ENCODE assay signal across 10 cellular contexts in the genomic region with DNA sequence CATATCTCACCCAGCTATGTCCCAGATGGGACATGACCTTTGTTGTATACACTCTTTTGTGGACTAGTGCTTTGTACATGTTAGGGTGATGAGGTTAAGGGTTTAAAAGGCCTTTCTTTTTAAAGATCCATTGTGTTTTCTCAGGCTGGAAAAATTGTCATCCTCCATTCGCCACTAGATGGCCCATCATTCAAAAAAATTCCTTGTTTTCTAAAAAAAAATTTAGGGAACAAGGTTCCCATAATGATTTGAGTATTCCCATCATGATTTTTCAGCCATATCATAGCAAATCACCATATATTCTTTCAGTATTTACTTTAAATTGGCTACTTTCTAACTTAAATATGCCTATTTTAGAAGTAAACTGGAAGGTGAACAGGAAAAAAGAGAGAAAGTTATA.
DNase-seq lines count a peak whose midpoint lies in the region; ATAC-seq and TF ChIP-seq lines count a peak whose summit lies in the region.
"Had no signal": no experiment of that assay in that cellular context is flagged by ENCODE, and none has a peak within 500 bp of the region (broad histone marks: within the 10 kb centered on the region; RNA-seq: fewer than 3 reads in every experiment).

No MANE protein-coding gene starts in this region.

- no peak overlapping the region for H4K8ac ChIP-seq in mesenchymal stem cell (ENCODE audit: low read length)

- no peaks in the 10 kb centered on the region for H3K4me1 Mint-ChIP-seq in activated naive CD8-positive, alpha-beta T cell treated with anti-CD3 and anti-CD28 coated beads for 36 hours

- H3K27me3 ChIP-seq in right atrium auricular region = no peaks in the 10 kb centered on the region
- no peaks in the 10 kb centered on the region for H3K27me3 ChIP-seq in SU-DHL-6 (ENCODE audit: low read length)
- H3K27me3 ChIP-seq in mesenchymal stem cell (ENCODE audit: control insufficient read depth in 1 of 2, insufficient read depth in 1 of 2, low read length in 2 of 2) = peaks cover 0 to 21% of the 10 kb centered on the region in 2 experiments
- H3K27me3 ChIP-seq: SJCRH30 had no signal

- H2BK15ac ChIP-seq in mesenchymal stem cell (ENCODE audit: low read depth, poor library complexity, severe bottlenecking) = no peak overlapping the region

- H3K4me2 ChIP-seq in SU-DHL-6 (ENCODE audit: low read depth, low read length, poor library complexity, severe bottlenecking) = no peak overlapping the region
- no peak overlapping the region for H3K4me2 ChIP-seq in mesenchymal stem cell (ENCODE audit: low read length, poor library complexity, severe bottlenecking)

- H2AFZ ChIP-seq in SU-DHL-6 (ENCODE audit: low read depth, low read length, severe bottlenecking) (no peak overlapping the region), mesenchymal stem cell (ENCODE audit: low read depth, low read length) (no peak overlapping the region)

- H3K9ac ChIP-seq in SU-DHL-6 (ENCODE audit: low read length) = no peak overlapping the region
- H3K9ac ChIP-seq in mesenchymal stem cell (ENCODE audit: low read length) = no peak overlapping the region

- intact Hi-C loops in cardiac septum (cut with DNase I) = loop anchor here (2.0 to 5.0 kb wide), 2 partner anchors 91 to 236 kb away; partner anchors contain the start of gene TMEM164

- H3K36me3 Mint-ChIP-seq in activated naive CD8-positive, alpha-beta T cell treated with anti-CD3 and anti-CD28 coated beads for 36 hours = no peaks in the 10 kb centered on the region

- ATAC-seq in HG02970 (IDR thresholded peaks at IDR 0.05; ENCODE audit: low FRiP score, unreplicated experiment) (no peak), HG03520 (IDR thresholded peaks at IDR 0.05; ENCODE audit: unreplicated experiment) (no peak)
- ATAC-seq: activated T-cell treated with anti-CD3 and anti-CD28 coated beads, Interleukin-2, amount 50 U/mL, for 72 hours had no signal

- no peak overlapping the region for H3K14ac ChIP-seq in mesenchymal stem cell (ENCODE audit: low read length in 2 of 2)

- H3K9me2 ChIP-seq in SU-DHL-6 (replicated peaks; ENCODE audit: insufficient read depth, low read length) = no peaks in the 10 kb centered on the region

- H3K27ac ChIP-seq in right atrium auricular region (no peak overlapping the region), SU-DHL-6 (ENCODE audit: low read depth, low read length) (no peak overlapping the region), mesenchymal stem cell (ENCODE audit: low read length, poor library complexity, severe bottlenecking) (no peak overlapping the region)
- H3K27ac ChIP-seq: SJCRH30 had no signal

- no peaks in the 10 kb centered on the region for H3K27me3 Mint-ChIP-seq in activated naive CD8-positive, alpha-beta T cell treated with anti-CD3 and anti-CD28 coated beads for 36 hours

- H2BK12ac ChIP-seq in mesenchymal stem cell (ENCODE audit: low read length in 2 of 2) = no peak overlapping the region

- DNase-seq in right atrium auricular region (ENCODE audit: low spot score) (no peak), cardiac septum (ENCODE audit: low spot score) (no peak), globus pallidus (ENCODE audit: low spot score) (peak; percentile 1), mesenchymal stem cell (no peak)
- no peak for DNase-seq in activated naive CD8-positive, alpha-beta T cell treated with anti-CD3 and anti-CD28 coated beads for 36 hours
- DNase-seq: activated T-cell treated with anti-CD3 and anti-CD28 coated beads, Interleukin-2, amount 50 U/mL, for 72 hours had no signal

- peak; percentile 32 to 64 for TF ChIP-seq CTCF in right atrium auricular region (IDR thresholded peaks at IDR 0.05)
- peak; percentile 15 for TF ChIP-seq CTCF in SU-DHL-6 (IDR thresholded peaks at IDR 0.05; ENCODE audit: insufficient read depth, low read length, poor library complexity, severe bottlenecking)

- H3K36me3 ChIP-seq in right atrium auricular region = no peaks in the 10 kb centered on the region
- no peaks in the 10 kb centered on the region for H3K36me3 ChIP-seq in SU-DHL-6 (ENCODE audit: low read length)
- H3K36me3 ChIP-seq in mesenchymal stem cell (ENCODE audit: control insufficient read depth in 1 of 2, insufficient read depth in 2 of 2, low read depth in 1 of 2, low read length in 2 of 2) = no peaks in the 10 kb centered on the region
- H3K36me3 ChIP-seq: SJCRH30 had no signal

- H3K23ac ChIP-seq in mesenchymal stem cell (ENCODE audit: low read length in 2 of 2) = no peak overlapping the region

- H3K4me1 ChIP-seq in right atrium auricular region = no peaks in the 10 kb centered on the region
- no peaks in the 10 kb centered on the region for H3K4me1 ChIP-seq in mesenchymal stem cell (ENCODE audit: control insufficient read depth, insufficient read depth, low read depth, low read length)
- H3K4me1 ChIP-seq: SJCRH30 had no signal

- H3K4me3 ChIP-seq in right atrium auricular region = no peak overlapping the region
- H3K4me3 ChIP-seq in SU-DHL-6 (ENCODE audit: insufficient read depth, low read length, poor library complexity, severe bottlenecking) = no peak overlapping the region
- no peak overlapping the region for H3K4me3 ChIP-seq in mesenchymal stem cell (ENCODE audit: insufficient read depth in 1 of 2, low read depth in 1 of 2, low read length in 2 of 2)
- H3K4me3 ChIP-seq: SJCRH30 had no signal

- H2AK5ac ChIP-seq in mesenchymal stem cell (ENCODE audit: low read length, severe bottlenecking) = no peak overlapping the region

- H3K4ac ChIP-seq in mesenchymal stem cell (ENCODE audit: low read depth in 1 of 2, low read length in 2 of 2) = no peak overlapping the region

- H3K27ac Mint-ChIP-seq in activated naive CD8-positive, alpha-beta T cell treated with anti-CD3 and anti-CD28 coated beads for 36 hours = no peak overlapping the region
- H3K27ac Mint-ChIP-seq: activated T-cell treated with anti-CD3 and anti-CD28 coated beads, Interleukin-2, amount 50 U/mL, for 72 hours had no signal

- H3K79me2 ChIP-seq in SU-DHL-6 (ENCODE audit: insufficient read depth, low read length) = no peaks in the 10 kb centered on the region

- H3K9me3 Mint-ChIP-seq in activated naive CD8-positive, alpha-beta T cell treated with anti-CD3 and anti-CD28 coated beads for 36 hours = no peaks in the 10 kb centered on the region
- H3K9me3 Mint-ChIP-seq: activated T-cell treated with anti-CD3 and anti-CD28 coated beads, Interleukin-2, amount 50 U/mL, for 72 hours had no signal

- no peak overlapping the region for H3K4me3 Mint-ChIP-seq in activated naive CD8-positive, alpha-beta T cell treated with anti-CD3 and anti-CD28 coated beads for 36 hours
- H3K4me3 Mint-ChIP-seq: activated T-cell treated with anti-CD3 and anti-CD28 coated beads, Interleukin-2, amount 50 U/mL, for 72 hours had no signal

- H2BK120ac ChIP-seq in mesenchymal stem cell (ENCODE audit: low read depth, low read length) = no peak overlapping the region

- 0% methylated on average over 1 of the region's 1 CpG for WGBS in mesenchymal stem cell

- no peaks in the 10 kb centered on the region for H3K79me1 ChIP-seq in mesenchymal stem cell (replicated peaks; ENCODE audit: low read length, poor library complexity, severe bottlenecking)

- H3K18ac ChIP-seq in mesenchymal stem cell (ENCODE audit: low read depth in 1 of 2, low read length in 2 of 2) = no peak overlapping the region

- H3F3A ChIP-seq in SU-DHL-6 (ENCODE audit: insufficient read depth) = no peaks in the 10 kb centered on the region

- no peak overlapping the region for H2BK5ac ChIP-seq in mesenchymal stem cell (ENCODE audit: low read depth, low read length, poor library complexity, severe bottlenecking)

- no peaks in the 10 kb centered on the region for H4K20me1 ChIP-seq in SU-DHL-6 (ENCODE audit: low read depth, low read length)

- H4K91ac ChIP-seq in mesenchymal stem cell (ENCODE audit: low read length) = no peak overlapping the region

- H3K9me3 ChIP-seq in right atrium auricular region = no peaks in the 10 kb centered on the region
- no peaks in the 10 kb centered on the region for H3K9me3 ChIP-seq in SU-DHL-6 (ENCODE audit: insufficient read depth, low read length)
- no peaks in the 10 kb centered on the region for H3K9me3 ChIP-seq in mesenchymal stem cell (ENCODE audit: control insufficient read depth, low read length)
- H3K9me3 ChIP-seq: SJCRH30 had no signal
